14 cellular contexts compared by ENCODE assay signal in the genomic region with DNA sequence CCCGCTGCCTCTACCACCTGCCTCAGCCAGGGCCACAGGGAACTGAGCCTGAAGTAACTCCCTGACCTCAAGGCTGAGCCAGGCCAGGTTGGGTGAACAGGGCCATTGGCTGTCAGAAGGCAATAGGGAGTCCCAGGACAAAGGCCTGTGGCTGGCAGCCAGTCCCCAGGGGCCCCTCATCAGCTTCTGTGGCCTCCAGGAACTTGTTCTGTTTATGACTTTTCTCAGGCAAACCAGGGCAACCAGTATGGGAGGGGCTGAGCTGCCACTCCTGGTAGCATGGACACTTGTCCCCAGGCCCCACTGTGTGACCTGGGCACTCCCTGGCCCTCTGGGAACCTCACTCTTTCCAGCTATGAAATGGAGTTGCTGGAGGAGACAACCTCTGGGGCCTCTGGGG. TPM values are rescaled to one million over a fixed set of nuclear protein-coding genes. Genes with fewer than 3 reads are reported as not detected.
DNase-seq lines count a peak whose midpoint lies in the region; ATAC-seq and TF ChIP-seq lines count a peak whose summit lies in the region.
"Had no signal": no experiment of that assay in that cellular context is flagged by ENCODE, and none has a peak within 500 bp of the region (broad histone marks: within the 10 kb centered on the region; RNA-seq: fewer than 3 reads in every experiment).

No MANE protein-coding gene starts in this region.

- H3K27me3 ChIP-seq in A673 (replicated peaks; ENCODE audit: insufficient read depth, low read depth, low read length, poor library complexity) (no peaks in the 10 kb centered on the region), MM.1S (replicated peaks; ENCODE audit: insufficient read depth, low read length) (no peaks in the 10 kb centered on the region)
- no peaks in the 10 kb centered on the region for H3K27me3 ChIP-seq in effector memory CD4-positive, alpha-beta T cell (replicated peaks; ENCODE audit: control insufficient read depth, insufficient read depth, low read length, poor library complexity, severe bottlenecking)
- H3K27me3 ChIP-seq: brain microvascular endothelial cell, heart left ventricle had no signal

- no TSS peak for BruUV-seq in A673 (replicated peaks; lab: Mats Ljungman, UMichigan)

- no peaks in the 10 kb centered on the region for H3K27me3 Mint-ChIP-seq in activated CD8-positive, alpha-beta T cell treated with anti-CD3 and anti-CD28 coated beads for 36 hours

- H2AFZ ChIP-seq in MM.1S (ENCODE audit: low read length) = no peak overlapping the region

- H3K9me3 ChIP-seq in A673 (ENCODE audit: low read depth, low read length, poor library complexity, severe bottlenecking) (no peaks in the 10 kb centered on the region), MM.1S (replicated peaks; ENCODE audit: insufficient read depth, low read length) (no peaks in the 10 kb centered on the region)
- no peaks in the 10 kb centered on the region for H3K9me3 ChIP-seq in effector memory CD4-positive, alpha-beta T cell (ENCODE audit: control insufficient read depth, low read length)
- H3K9me3 ChIP-seq: heart left ventricle had no signal

- H3K4me3 Mint-ChIP-seq in activated CD8-positive, alpha-beta T cell treated with anti-CD3 and anti-CD28 coated beads for 36 hours = no peak overlapping the region
- H3K4me3 Mint-ChIP-seq: CD14-positive monocyte had no signal

- intact Hi-C loops in A673 (cut with micrococcal nuclease; ENCODE audit: unreplicated experiment) = no loop called here
- intact Hi-C loops in activated CD8-positive, alpha-beta T cell treated with anti-CD3 and anti-CD28 coated beads for 36 hours (cut with micrococcal nuclease) = no loop called here

- no peaks in the 10 kb centered on the region for H3K36me3 Mint-ChIP-seq in activated CD8-positive, alpha-beta T cell treated with anti-CD3 and anti-CD28 coated beads for 36 hours (ENCODE audit: low read depth)

- H3K9ac ChIP-seq in MM.1S (ENCODE audit: low read length) = no peak overlapping the region

- no peaks in the 10 kb centered on the region for H3K9me2 ChIP-seq in MM.1S (replicated peaks; ENCODE audit: insufficient read depth, low read length)

- H3K4me3 ChIP-seq in A673 (ENCODE audit: low read depth, low read length, poor library complexity, severe bottlenecking) = no peak overlapping the region
- H3K4me3 ChIP-seq in MM.1S (ENCODE audit: low read length) = no peak overlapping the region
- no peak overlapping the region for H3K4me3 ChIP-seq in effector memory CD4-positive, alpha-beta T cell (ENCODE audit: insufficient read depth, low read depth, low read length, poor library complexity, severe bottlenecking)
- H3K4me3 ChIP-seq: heart left ventricle had no signal

- no peaks in the 10 kb centered on the region for H3K9me3 Mint-ChIP-seq in activated CD8-positive, alpha-beta T cell treated with anti-CD3 and anti-CD28 coated beads for 36 hours
- H3K9me3 Mint-ChIP-seq: CD14-positive monocyte had no signal

- H3K4me2 ChIP-seq in MM.1S (ENCODE audit: low read depth, low read length) = no peak overlapping the region

- peak overlapping the region; percentile 57 for H3K27ac ChIP-seq in A673 (ENCODE audit: low read depth, low read length, poor library complexity, severe bottlenecking)
- no peak overlapping the region for H3K27ac ChIP-seq in MM.1S (ENCODE audit: low read length)
- H3K27ac ChIP-seq in effector memory CD4-positive, alpha-beta T cell (ENCODE audit: insufficient read depth, low read length, poor library complexity, severe bottlenecking) = no peak overlapping the region
- H3K27ac ChIP-seq: brain microvascular endothelial cell, heart left ventricle had no signal

- H3K27ac Mint-ChIP-seq in activated CD8-positive, alpha-beta T cell treated with anti-CD3 and anti-CD28 coated beads for 36 hours = peak overlapping the region; percentile 91

- 0 out of 2 replicates have a peak, but pooled peaks cover 3% of the 10 kb centered on the region for H3F3A ChIP-seq in MM.1S (ENCODE audit: insufficient read depth, low read length)

- CTCF ChIA-PET in A673 (lab: Charles Lee) = no interaction called here
- CTCF ChIA-PET in activated CD8-positive, alpha-beta T cell treated with anti-CD3 and anti-CD28 coated beads for 36 hours (lab: Charles Lee) = no interaction called here

- POLR2A ChIA-PET in A673 (lab: Charles Lee; ENCODE audit: low non-redundant PET) = no interaction called here
- POLR2A ChIA-PET in activated CD8-positive, alpha-beta T cell treated with anti-CD3 and anti-CD28 coated beads for 36 hours (lab: Charles Lee) = interaction anchor here (0.7 to 1.7 kb wide), 4 partner anchors 10 to 40 kb away, joined by 3 to 5 read pairs (median 4); a partner anchor contains a TSS

- H4K20me1 ChIP-seq in MM.1S (ENCODE audit: insufficient read depth, low read length) = no peaks in the 10 kb centered on the region

- peaks cover 81% of the 10 kb centered on the region for H3K4me1 Mint-ChIP-seq in activated CD8-positive, alpha-beta T cell treated with anti-CD3 and anti-CD28 coated beads for 36 hours (ENCODE audit: low read depth)

- ATAC-seq in activated CD8-positive, alpha-beta T cell treated with anti-CD3 and anti-CD28 coated beads for 36 hours = no peak
- peak; percentile 27 for ATAC-seq in left lobe of liver
- ATAC-seq: Panc1 had no signal

- DNase-seq in A673 (ENCODE audit: low spot score) = no peak
- peak; percentile 7 for DNase-seq in COLO668 (lab: John Stamatoyannopoulos, UW; ENCODE audit: unreplicated experiment)
- peak; percentile 33 for DNase-seq in activated CD8-positive, alpha-beta T cell treated with anti-CD3 and anti-CD28 coated beads for 36 hours
- no peak for DNase-seq in left lobe of liver (ENCODE audit: low spot score)
- DNase-seq in stimulated activated CD4-positive, alpha-beta T cell treated with anti-CD3 and anti-CD28 coated beads, Interleukin-12 subunit alpha, Interleukin-12 subunit beta, amount 100 ng/mL, for 4 hours = no peak
- no peak for DNase-seq in MM.1S
- no peak for DNase-seq in retina
- no peak for DNase-seq in effector memory CD4-positive, alpha-beta T cell
- DNase-seq: brain microvascular endothelial cell; heart left ventricle; NCI-H226; stimulated activated CD4-positive, alpha-beta T cell treated with anti-CD3 and anti-CD28 coated beads, Interleukin-4, amount 100 ng/mL, for 24 hours had no signal

- TF ChIP-seq CTCF in A673 (conservative IDR thresholded peaks at IDR 0.05; ENCODE audit: low read depth, low read length) = no peak
- TF ChIP-seq CTCF in activated CD8-positive, alpha-beta T cell treated with anti-CD3 and anti-CD28 coated beads for 36 hours (IDR thresholded peaks at IDR 0.05) = no peak
- TF ChIP-seq CTCF in MM.1S (IDR thresholded peaks at IDR 0.05; ENCODE audit: low read length) = no peak

- H3K79me2 ChIP-seq in MM.1S (ENCODE audit: low read length) = no peaks in the 10 kb centered on the region

- H3K4me1 ChIP-seq in A673 (ENCODE audit: insufficient read depth, low read length, poor library complexity, severe bottlenecking) (peaks cover 10% of the 10 kb centered on the region), MM.1S (ENCODE audit: low read length) (peaks cover 14% of the 10 kb centered on the region)
- H3K4me1 ChIP-seq in effector memory CD4-positive, alpha-beta T cell (ENCODE audit: control insufficient read depth, insufficient read depth, low read length, poor library complexity, severe bottlenecking) = peaks cover 50% of the 10 kb centered on the region

- H3K36me3 ChIP-seq in A673 (ENCODE audit: insufficient read depth, low read length, poor library complexity, severe bottlenecking) = no peaks in the 10 kb centered on the region
- H3K36me3 ChIP-seq in MM.1S (replicated peaks; ENCODE audit: insufficient read depth, low read length) = no peaks in the 10 kb centered on the region
- peaks cover 4% of the 10 kb centered on the region for H3K36me3 ChIP-seq in effector memory CD4-positive, alpha-beta T cell (ENCODE audit: control insufficient read depth, insufficient read depth, low read length)
- H3K36me3 ChIP-seq: brain microvascular endothelial cell had no signal

RNA-seq across cellular contexts. Expression of a gene that starts 40.1 kb away (rescaled TPM):
- total RNA-seq in A673 (2021) = 38.1 and 43.6 TPM in 2 replicates
- 10 to 100 TPM; 18.6 to 20.6 TPM for total RNA-seq in activated CD8-positive, alpha-beta T cell treated with anti-CD3 and anti-CD28 coated beads for 36 hours
- 7.3 TPM for total RNA-seq in left lobe of liver

RNA-seq across cellular contexts. Expression of a gene that starts 53.4 kb away (rescaled TPM):
- 128 and 133 TPM in 2 replicates for total RNA-seq in A673 (2021)
- total RNA-seq in activated CD8-positive, alpha-beta T cell treated with anti-CD3 and anti-CD28 coated beads for 36 hours = 100 to 1,000 TPM; 101 to 103 TPM
- total RNA-seq in left lobe of liver = 26.6 TPM

RNA-seq across cellular contexts. Expression of a gene that starts 53.7 kb away (rescaled TPM):
- total RNA-seq in A673 (2021) (45.6 and 47.6 TPM in 2 replicates), left lobe of liver (18.1 TPM)
- total RNA-seq in activated CD8-positive, alpha-beta T cell treated with anti-CD3 and anti-CD28 coated beads for 36 hours = 10 to 100 TPM; 24.5 to 29.4 TPM

Comparison
In these comparisons a context has a peak if more than half of its experiments do, and no peak if none do; other contexts are left out.
1. DNase-seq: peak in COLO668 (single experiment) and activated CD8-positive, alpha-beta T cell treated with anti-CD3 and anti-CD28 coated beads for 36 hours (single experiment); none in A673 (single experiment), left lobe of liver (single experiment), stimulated activated CD4-positive, alpha-beta T cell treated with anti-CD3 and anti-CD28 coated beads, Interleukin-12 subunit alpha, Interleukin-12 subunit beta, amount 100 ng/mL, for 4 hours (single experiment), MM.1S (single experiment), retina (single experiment) and effector memory CD4-positive, alpha-beta T cell (0 of 3).